ENCODE assay signal across 14 cellular contexts in genomic region chr6:166584813-166585429, GRCh38.
"Had no signal": no experiment of that assay in that cellular context is flagged by ENCODE, and none has a peak within 500 bp of the region (broad histone marks: within the 10 kb centered on the region; RNA-seq: fewer than 3 reads in every experiment).

No MANE protein-coding gene starts in this region.

- H3K27ac ChIP-seq: testis, upper lobe of left lung had no signal

- H3K27me3 ChIP-seq: dorsolateral prefrontal cortex, testis, upper lobe of left lung had no signal

- H3K4me3 ChIP-seq: testis, upper lobe of left lung had no signal

- H3K9me3 ChIP-seq: testis, upper lobe of left lung had no signal

- H3K4me1 ChIP-seq: testis had no signal

- DNase-seq: activated CD4-positive, alpha-beta T cell treated with anti-CD3 and anti-CD28 coated beads, Interleukin-2, amount 10 ng/mL, durations not matched to agents 24 days and 14 days; activated CD4-positive, CD25-positive, alpha-beta regulatory T cell; activated naive CD4-positive, alpha-beta T cell treated with anti-CD3 and anti-CD28 coated beads for 36 hours; activated naive CD8-positive, alpha-beta T cell treated with anti-CD3 and anti-CD28 coated beads, Interleukin-2, amount 50 U/mL, for 24 hours; aorta; erythroblast; islet precursor cell; midbrain; stimulated activated naive CD8-positive, alpha-beta T cell treated with anti-CD3 and anti-CD28 coated beads, Interleukin-15, amount 100 ng/mL, for 72 hours; testis had no signal

- H3K36me3 ChIP-seq: upper lobe of left lung had no signal

- ATAC-seq: activated naive CD8-positive, alpha-beta T cell treated with anti-CD3 and anti-CD28 coated beads, Interleukin-2, amount 50 U/mL, for 24 hours; left lobe of liver; sciatic nerve; stimulated activated naive CD8-positive, alpha-beta T cell treated with anti-CD3 and anti-CD28 coated beads, Interleukin-15, amount 100 ng/mL, for 72 hours had no signal
